Comparison of ENCODE assay signal across 35 cellular contexts in the genomic region with DNA sequence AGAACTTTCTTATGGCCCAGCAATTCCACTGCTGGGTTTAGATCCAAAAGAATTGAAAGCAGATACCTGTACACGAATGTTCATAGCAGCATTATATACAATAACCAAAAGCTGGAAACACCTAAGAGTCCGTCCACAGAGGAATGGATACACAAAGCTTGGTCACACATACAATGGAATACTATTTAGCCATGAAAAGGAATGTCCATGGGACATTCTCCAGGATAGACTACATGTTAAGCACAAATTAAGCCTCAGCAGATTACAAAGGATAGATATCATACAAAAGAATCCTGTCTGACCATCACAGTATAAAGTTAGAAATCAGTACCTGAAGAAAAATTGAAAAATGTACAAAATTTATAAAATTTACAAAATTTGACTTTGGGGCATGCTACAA.
"Had no signal": no experiment of that assay in that cellular context is flagged by ENCODE, and none has a peak within 500 bp of the region (broad histone marks: within the 10 kb centered on the region; RNA-seq: fewer than 3 reads in every experiment).

No MANE protein-coding gene starts in this region.

- H3K36me3 ChIP-seq: MG63 had no signal

- H3K27me3 ChIP-seq: MG63 had no signal

- DNase-seq: Karpas-422, Kasumi-1, MG63, MM.1S, MV-4-11, NCI-H1048, NCI-H1092, NCI-H1092 treated with DMSO at 0.1 percent for 48 hours, NCI-H1105, NCI-H1105 treated with DMSO at 0.1 percent for 48 hours, NCI-H1417, NCI-H1417 treated with DMSO at 0.1 percent for 48 hours, NCI-H1436, NCI-H1436 treated with DMSO at 0.1 percent for 48 hours, NCI-H146, NCI-H1694, NCI-H1694 treated with DMSO at 0.1 percent for 48 hours, NCI-H187, NCI-H187 treated with DMSO at 0.1 percent for 48 hours, NCI-H1930, NCI-H2029, NCI-H2029 treated with DMSO at 0.1 percent for 48 hours, NCI-H2081, NCI-H2081 treated with DMSO at 0.1 percent for 48 hours, NCI-H2107, NCI-H2171, NCI-H2171 treated with DMSO at 0.1 percent for 48 hours, NCI-H2227 treated with DMSO at 0.1 percent for 48 hours, NCI-H226, NCI-H345, NCI-H446, NCI-H446 treated with DMSO at 0.1 percent for 48 hours, NCI-H510A, NCI-H510A treated with DMSO at 0.1 percent for 48 hours, NCI-H524 had no signal

- H3K4me3 ChIP-seq: MG63 had no signal

- H3K9me3 ChIP-seq: MG63 had no signal
